ENCODE assay signal across 2 cellular contexts in the genomic region with DNA sequence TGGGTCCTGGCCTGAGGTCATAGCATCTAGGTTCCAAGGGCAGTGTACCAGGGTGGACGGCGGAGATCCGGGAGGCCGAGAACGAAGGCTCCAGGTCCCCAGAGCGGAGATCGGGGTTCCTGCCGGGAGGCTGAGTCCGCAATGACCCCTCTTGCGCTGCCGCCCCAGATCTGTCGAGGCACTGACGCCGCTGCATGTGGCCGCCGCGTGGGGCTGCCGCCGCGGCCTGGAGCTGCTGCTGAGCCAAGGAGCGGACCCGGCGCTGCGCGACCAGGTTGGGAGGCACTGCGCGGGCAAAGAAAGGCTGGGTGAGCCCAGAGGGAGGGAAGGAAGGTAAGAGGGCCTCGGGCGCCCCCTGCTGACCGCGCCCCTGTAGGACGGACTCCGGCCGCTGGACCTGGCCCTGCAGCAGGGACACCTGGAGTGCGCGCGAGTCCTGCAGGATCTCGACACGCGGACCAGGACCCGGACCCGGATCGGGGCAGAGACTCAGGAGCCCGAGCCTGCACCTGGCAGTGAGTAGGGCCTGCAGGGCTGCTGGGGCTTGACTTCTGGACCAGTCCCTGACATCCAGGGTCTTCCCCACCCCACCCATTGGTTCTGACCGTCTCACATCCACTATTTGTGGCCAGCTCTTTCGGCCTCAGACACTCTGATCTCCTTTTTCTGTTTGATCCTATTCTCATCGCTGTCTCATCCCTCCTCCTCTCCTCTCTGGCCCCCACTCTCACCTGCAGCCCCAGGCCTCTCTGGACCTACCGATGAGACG.
A peak's percentile ranks its signal among the peaks of the same experiment; 100 is the strongest.
TF ChIP-seq lines count a peak whose summit lies in the region.

No MANE protein-coding gene starts in this region.

TF ChIP-seq in HEK293T, 16 proteins besides CTCF, POLR2A, EP300 and RAD21:
- TF ChIP-seq FOXK2 (IDR thresholded peaks at IDR 0.05): no peak
- TF ChIP-seq L3MBTL2 (conservative IDR thresholded peaks at IDR 0.05): peak; percentile 75

TF ChIP-seq in K562, 482 proteins besides CTCF, POLR2A, EP300 and RAD21 (continues in another document):
- TF ChIP-seq, protein P1, sequence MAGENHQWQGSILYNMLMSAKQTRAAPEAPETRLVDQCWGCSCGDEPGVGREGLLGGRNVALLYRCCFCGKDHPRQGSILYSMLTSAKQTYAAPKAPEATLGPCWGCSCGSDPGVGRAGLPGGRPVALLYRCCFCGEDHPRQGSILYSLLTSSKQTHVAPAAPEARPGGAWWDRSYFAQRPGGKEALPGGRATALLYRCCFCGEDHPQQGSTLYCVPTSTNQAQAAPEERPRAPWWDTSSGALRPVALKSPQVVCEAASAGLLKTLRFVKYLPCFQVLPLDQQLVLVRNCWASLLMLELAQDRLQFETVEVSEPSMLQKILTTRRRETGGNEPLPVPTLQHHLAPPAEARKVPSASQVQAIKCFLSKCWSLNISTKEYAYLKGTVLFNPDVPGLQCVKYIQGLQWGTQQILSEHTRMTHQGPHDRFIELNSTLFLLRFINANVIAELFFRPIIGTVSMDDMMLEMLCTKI (IDR thresholded peaks at IDR 0.05; ENCODE audit: partially characterized antibody): no peak
- TF ChIP-seq NR3C1 (CRISPR knock-in tag; IDR thresholded peaks at IDR 0.05) (no peak), ZNF41 (CRISPR knock-in tag; conservative IDR thresholded peaks at IDR 0.05) (no peak), KDM4B (IDR thresholded peaks at IDR 0.05; ENCODE audit: borderline replicate concordance in 2 of 2, low read depth in 1 of 2) (no peak), ZSCAN32 (CRISPR knock-in tag; IDR thresholded peaks at IDR 0.05) (no peak), RBM17 (IDR thresholded peaks at IDR 0.05; ENCODE audit: borderline replicate concordance, low read depth, low read length) (no peak), NELFE (IDR thresholded peaks at IDR 0.05; ENCODE audit: insufficient read depth, insufficient read length) (no peak), ZNF121 (CRISPR knock-in tag; conservative IDR thresholded peaks at IDR 0.05) (no peak), PRPF4 (IDR thresholded peaks at IDR 0.05; ENCODE audit: insufficient read depth, low read depth, low read length, poor library complexity, severe bottlenecking) (no peak), ZFP36 (IDR thresholded peaks at IDR 0.05; ENCODE audit: low read depth, low read length, partially characterized antibody) (peak; percentile 7), DEAF1 (CRISPR knock-in tag; IDR thresholded peaks at IDR 0.05) (peak; percentile 81), GTF2F1 (IDR thresholded peaks at IDR 0.05; ENCODE audit: low read depth, low read length) (no peak), USF1 (CRISPR knock-in tag; IDR thresholded peaks at IDR 0.05) (no peak), WHSC1 (IDR thresholded peaks at IDR 0.05; ENCODE audit: low read length) (no peak), ZNF75A (CRISPR knock-in tag; IDR thresholded peaks at IDR 0.05) (no peak), FOXK1 (CRISPR knock-in tag; IDR thresholded peaks at IDR 0.05; ENCODE audit: borderline replicate concordance) (no peak), HOXB6 (CRISPR knock-in tag; IDR thresholded peaks at IDR 0.05; ENCODE audit: borderline replicate concordance) (no peak), ZNF263 (CRISPR knock-in tag; IDR thresholded peaks at IDR 0.05; ENCODE audit: borderline replicate concordance) (no peak), SETDB1 (IDR thresholded peaks at IDR 0.05; ENCODE audit: low read length) (no peak), ARNT (IDR thresholded peaks at IDR 0.05) (no peak), KAT7 (CRISPR knock-in tag; IDR thresholded peaks at IDR 0.05; ENCODE audit: borderline replicate concordance) (no peak), HMBOX1 (IDR thresholded peaks at IDR 0.05) (no peak), MECOM (CRISPR knock-in tag; IDR thresholded peaks at IDR 0.05) (peak; percentile 33; the same call in 1 of the 2 replicates), TARDBP (IDR thresholded peaks at IDR 0.05) (no peak)
- TF ChIP-seq, protein P2, sequence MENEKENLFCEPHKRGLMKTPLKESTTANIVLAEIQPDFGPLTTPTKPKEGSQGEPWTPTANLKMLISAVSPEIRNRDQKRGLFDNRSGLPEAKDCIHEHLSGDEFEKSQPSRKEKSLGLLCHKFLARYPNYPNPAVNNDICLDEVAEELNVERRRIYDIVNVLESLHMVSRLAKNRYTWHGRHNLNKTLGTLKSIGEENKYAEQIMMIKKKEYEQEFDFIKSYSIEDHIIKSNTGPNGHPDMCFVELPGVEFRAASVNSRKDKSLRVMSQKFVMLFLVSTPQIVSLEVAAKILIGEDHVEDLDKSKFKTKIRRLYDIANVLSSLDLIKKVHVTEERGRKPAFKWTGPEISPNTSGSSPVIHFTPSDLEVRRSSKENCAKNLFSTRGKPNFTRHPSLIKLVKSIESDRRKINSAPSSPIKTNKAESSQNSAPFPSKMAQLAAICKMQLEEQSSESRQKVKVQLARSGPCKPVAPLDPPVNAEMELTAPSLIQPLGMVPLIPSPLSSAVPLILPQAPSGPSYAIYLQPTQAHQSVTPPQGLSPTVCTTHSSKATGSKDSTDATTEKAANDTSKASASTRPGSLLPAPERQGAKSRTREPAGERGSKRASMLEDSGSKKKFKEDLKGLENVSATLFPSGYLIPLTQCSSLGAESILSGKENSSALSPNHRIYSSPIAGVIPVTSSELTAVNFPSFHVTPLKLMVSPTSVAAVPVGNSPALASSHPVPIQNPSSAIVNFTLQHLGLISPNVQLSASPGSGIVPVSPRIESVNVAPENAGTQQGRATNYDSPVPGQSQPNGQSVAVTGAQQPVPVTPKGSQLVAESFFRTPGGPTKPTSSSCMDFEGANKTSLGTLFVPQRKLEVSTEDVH (IDR thresholded peaks at IDR 0.05; ENCODE audit: low read depth, partially characterized antibody): no peak
- TF ChIP-seq, protein P3, sequence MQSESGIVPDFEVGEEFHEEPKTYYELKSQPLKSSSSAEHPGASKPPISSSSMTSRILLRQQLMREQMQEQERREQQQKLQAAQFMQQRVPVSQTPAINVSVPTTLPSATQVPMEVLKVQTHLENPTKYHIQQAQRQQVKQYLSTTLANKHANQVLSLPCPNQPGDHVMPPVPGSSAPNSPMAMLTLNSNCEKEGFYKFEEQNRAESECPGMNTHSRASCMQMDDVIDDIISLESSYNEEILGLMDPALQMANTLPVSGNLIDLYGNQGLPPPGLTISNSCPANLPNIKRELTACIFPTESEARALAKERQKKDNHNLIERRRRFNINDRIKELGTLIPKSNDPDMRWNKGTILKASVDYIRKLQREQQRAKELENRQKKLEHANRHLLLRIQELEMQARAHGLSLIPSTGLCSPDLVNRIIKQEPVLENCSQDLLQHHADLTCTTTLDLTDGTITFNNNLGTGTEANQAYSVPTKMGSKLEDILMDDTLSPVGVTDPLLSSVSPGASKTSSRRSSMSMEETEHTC (IDR thresholded peaks at IDR 0.05): no peak
- TF ChIP-seq, protein P4, sequence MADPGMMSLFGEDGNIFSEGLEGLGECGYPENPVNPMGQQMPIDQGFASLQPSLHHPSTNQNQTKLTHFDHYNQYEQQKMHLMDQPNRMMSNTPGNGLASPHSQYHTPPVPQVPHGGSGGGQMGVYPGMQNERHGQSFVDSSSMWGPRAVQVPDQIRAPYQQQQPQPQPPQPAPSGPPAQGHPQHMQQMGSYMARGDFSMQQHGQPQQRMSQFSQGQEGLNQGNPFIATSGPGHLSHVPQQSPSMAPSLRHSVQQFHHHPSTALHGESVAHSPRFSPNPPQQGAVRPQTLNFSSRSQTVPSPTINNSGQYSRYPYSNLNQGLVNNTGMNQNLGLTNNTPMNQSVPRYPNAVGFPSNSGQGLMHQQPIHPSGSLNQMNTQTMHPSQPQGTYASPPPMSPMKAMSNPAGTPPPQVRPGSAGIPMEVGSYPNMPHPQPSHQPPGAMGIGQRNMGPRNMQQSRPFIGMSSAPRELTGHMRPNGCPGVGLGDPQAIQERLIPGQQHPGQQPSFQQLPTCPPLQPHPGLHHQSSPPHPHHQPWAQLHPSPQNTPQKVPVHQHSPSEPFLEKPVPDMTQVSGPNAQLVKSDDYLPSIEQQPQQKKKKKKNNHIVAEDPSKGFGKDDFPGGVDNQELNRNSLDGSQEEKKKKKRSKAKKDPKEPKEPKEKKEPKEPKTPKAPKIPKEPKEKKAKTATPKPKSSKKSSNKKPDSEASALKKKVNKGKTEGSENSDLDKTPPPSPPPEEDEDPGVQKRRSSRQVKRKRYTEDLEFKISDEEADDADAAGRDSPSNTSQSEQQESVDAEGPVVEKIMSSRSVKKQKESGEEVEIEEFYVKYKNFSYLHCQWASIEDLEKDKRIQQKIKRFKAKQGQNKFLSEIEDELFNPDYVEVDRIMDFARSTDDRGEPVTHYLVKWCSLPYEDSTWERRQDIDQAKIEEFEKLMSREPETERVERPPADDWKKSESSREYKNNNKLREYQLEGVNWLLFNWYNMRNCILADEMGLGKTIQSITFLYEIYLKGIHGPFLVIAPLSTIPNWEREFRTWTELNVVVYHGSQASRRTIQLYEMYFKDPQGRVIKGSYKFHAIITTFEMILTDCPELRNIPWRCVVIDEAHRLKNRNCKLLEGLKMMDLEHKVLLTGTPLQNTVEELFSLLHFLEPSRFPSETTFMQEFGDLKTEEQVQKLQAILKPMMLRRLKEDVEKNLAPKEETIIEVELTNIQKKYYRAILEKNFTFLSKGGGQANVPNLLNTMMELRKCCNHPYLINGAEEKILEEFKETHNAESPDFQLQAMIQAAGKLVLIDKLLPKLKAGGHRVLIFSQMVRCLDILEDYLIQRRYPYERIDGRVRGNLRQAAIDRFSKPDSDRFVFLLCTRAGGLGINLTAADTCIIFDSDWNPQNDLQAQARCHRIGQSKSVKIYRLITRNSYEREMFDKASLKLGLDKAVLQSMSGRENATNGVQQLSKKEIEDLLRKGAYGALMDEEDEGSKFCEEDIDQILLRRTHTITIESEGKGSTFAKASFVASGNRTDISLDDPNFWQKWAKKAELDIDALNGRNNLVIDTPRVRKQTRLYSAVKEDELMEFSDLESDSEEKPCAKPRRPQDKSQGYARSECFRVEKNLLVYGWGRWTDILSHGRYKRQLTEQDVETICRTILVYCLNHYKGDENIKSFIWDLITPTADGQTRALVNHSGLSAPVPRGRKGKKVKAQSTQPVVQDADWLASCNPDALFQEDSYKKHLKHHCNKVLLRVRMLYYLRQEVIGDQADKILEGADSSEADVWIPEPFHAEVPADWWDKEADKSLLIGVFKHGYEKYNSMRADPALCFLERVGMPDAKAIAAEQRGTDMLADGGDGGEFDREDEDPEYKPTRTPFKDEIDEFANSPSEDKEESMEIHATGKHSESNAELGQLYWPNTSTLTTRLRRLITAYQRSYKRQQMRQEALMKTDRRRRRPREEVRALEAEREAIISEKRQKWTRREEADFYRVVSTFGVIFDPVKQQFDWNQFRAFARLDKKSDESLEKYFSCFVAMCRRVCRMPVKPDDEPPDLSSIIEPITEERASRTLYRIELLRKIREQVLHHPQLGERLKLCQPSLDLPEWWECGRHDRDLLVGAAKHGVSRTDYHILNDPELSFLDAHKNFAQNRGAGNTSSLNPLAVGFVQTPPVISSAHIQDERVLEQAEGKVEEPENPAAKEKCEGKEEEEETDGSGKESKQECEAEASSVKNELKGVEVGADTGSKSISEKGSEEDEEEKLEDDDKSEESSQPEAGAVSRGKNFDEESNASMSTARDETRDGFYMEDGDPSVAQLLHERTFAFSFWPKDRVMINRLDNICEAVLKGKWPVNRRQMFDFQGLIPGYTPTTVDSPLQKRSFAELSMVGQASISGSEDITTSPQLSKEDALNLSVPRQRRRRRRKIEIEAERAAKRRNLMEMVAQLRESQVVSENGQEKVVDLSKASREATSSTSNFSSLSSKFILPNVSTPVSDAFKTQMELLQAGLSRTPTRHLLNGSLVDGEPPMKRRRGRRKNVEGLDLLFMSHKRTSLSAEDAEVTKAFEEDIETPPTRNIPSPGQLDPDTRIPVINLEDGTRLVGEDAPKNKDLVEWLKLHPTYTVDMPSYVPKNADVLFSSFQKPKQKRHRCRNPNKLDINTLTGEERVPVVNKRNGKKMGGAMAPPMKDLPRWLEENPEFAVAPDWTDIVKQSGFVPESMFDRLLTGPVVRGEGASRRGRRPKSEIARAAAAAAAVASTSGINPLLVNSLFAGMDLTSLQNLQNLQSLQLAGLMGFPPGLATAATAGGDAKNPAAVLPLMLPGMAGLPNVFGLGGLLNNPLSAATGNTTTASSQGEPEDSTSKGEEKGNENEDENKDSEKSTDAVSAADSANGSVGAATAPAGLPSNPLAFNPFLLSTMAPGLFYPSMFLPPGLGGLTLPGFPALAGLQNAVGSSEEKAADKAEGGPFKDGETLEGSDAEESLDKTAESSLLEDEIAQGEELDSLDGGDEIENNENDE (IDR thresholded peaks at IDR 0.05; ENCODE audit: low read depth, low read length): no peak
- TF ChIP-seq, protein P5, sequence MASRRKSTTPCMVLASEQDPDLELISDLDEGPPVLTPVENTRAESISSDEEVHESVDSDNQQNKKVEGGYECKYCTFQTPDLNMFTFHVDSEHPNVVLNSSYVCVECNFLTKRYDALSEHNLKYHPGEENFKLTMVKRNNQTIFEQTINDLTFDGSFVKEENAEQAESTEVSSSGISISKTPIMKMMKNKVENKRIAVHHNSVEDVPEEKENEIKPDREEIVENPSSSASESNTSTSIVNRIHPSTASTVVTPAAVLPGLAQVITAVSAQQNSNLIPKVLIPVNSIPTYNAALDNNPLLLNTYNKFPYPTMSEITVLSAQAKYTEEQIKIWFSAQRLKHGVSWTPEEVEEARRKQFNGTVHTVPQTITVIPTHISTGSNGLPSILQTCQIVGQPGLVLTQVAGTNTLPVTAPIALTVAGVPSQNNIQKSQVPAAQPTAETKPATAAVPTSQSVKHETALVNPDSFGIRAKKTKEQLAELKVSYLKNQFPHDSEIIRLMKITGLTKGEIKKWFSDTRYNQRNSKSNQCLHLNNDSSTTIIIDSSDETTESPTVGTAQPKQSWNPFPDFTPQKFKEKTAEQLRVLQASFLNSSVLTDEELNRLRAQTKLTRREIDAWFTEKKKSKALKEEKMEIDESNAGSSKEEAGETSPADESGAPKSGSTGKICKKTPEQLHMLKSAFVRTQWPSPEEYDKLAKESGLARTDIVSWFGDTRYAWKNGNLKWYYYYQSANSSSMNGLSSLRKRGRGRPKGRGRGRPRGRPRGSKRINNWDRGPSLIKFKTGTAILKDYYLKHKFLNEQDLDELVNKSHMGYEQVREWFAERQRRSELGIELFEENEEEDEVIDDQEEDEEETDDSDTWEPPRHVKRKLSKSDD (conservative IDR thresholded peaks at IDR 0.05; ENCODE audit: low read length): no peak
